Comparison of ENCODE assay signal across 1 cellular context in the genomic region with DNA sequence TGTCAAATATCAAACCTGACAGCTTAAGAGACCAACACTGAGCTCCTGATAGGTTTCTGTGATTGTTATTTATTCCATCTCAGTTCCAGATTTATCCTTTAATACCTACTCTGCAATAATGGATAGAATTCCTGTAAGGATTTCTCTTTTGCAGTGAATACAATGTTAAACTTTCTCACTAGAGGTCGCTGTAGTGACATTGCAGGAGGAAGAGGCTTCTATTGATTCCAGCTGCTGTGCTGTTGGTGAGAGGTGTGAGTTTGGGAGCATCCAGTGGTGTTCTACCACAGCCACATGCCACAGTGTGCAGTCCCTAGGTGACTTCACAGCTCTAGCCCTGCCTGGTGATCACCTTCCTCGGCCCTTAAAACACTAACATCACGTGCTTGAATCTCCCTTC.
TF ChIP-seq lines count a peak whose summit lies in the region.

No MANE protein-coding gene starts in this region.

TF ChIP-seq in H1, 55 proteins besides CTCF, POLR2A, EP300 and RAD21 (continued from another document):
- TF ChIP-seq CTBP2 (IDR thresholded peaks at IDR 0.05; ENCODE audit: borderline replicate concordance, insufficient read depth, insufficient read length, low read length) (no peak), BCL11A (IDR thresholded peaks at IDR 0.05; ENCODE audit: low read depth in 2 of 2, low read length in 2 of 2) (no peak), CEBPB (IDR thresholded peaks at IDR 0.05; ENCODE audit: low read depth, low read length) (no peak)
